ENCODE assay signal across 14 cellular contexts in the genomic region with DNA sequence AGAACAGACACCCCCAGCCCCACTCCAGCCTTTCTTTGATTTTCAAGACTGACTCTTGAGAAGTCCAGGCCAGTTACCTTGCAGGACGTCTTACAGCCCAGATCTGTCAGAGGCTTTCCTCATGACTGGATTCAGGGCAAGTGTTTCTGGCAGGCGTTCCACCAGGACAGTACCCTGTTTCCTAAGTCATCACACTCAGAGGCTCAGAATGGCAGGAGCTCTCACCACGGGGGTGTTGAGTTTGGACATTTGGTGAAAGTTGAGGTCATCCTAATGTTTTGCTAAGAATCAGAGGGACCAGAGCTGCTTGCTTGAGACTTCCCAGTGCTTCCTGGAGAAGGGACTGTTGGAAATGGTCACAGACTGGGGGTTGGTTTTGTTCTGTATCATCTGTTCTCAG. TPM values are rescaled to one million over a fixed set of nuclear protein-coding genes. Genes with fewer than 3 reads are reported as not detected.
DNase-seq lines count a peak whose midpoint lies in the region; ATAC-seq, FAIRE-seq and TF ChIP-seq lines count a peak whose summit lies in the region.
"Had no signal": no experiment of that assay in that cellular context is flagged by ENCODE, and none has a peak within 500 bp of the region (broad histone marks: within the 10 kb centered on the region; RNA-seq: fewer than 3 reads in every experiment).

No MANE protein-coding gene starts in this region.

- POLR2A ChIA-PET in CD4-positive, alpha-beta T cell (lab: Charles Lee) = no interaction called here
- POLR2A ChIA-PET in GM12878 (lab: Charles Lee) = interaction anchor here (0.6 kb wide), 1 partner anchor 17 kb away, joined by 3 read pairs; no protein-coding TSS in a partner anchor
- POLR2A ChIA-PET in naive thymus-derived CD4-positive, alpha-beta T cell (lab: Charles Lee) = interaction anchor here (0.8 kb wide), 1 partner anchor 11 kb away, joined by 3 read pairs; no protein-coding TSS in a partner anchor

- SMC1A ChIA-PET in GM12878 (lab: Charles Lee; ENCODE audit: uncharacterized antibody, unreplicated experiment) = interaction anchor here (0.9 to 1.3 kb wide), 3 partner anchors 20 to 39 kb away, joined by 3 read pairs; no protein-coding TSS in a partner anchor

- CTCF ChIA-PET in CD4-positive, alpha-beta T cell (lab: Charles Lee) = interaction anchor here (1.4 kb wide), 1 partner anchor 36 kb away, joined by 3 read pairs; no protein-coding TSS in a partner anchor
- CTCF ChIA-PET in GM12878 (lab: Yijun Ruan, JAX) = interaction anchor here (1.9 kb wide), 1 partner anchor 40 kb away, joined by 9 read pairs; no protein-coding TSS in a partner anchor
- CTCF ChIA-PET in naive thymus-derived CD4-positive, alpha-beta T cell (lab: Charles Lee) = no interaction called here

- no peaks in the 10 kb centered on the region for H3K27me3 ChIP-seq in CD4-positive, alpha-beta T cell (ENCODE audit: control insufficient read depth, insufficient read depth, low read length)
- H3K27me3 ChIP-seq in GM23338 (ENCODE audit: insufficient read depth) = no peaks in the 10 kb centered on the region
- H3K27me3 ChIP-seq in GM12878 (replicated peaks in 1 of 2; ENCODE audit: control insufficient read depth in 2 of 2, insufficient read depth in 2 of 2, low read length in 1 of 2) = no peaks in the 10 kb centered on the region
- no peaks in the 10 kb centered on the region for H3K27me3 ChIP-seq in naive thymus-derived CD4-positive, alpha-beta T cell (ENCODE audit: control insufficient read depth in 2 of 2, insufficient read depth in 2 of 2, low read length in 2 of 2)
- H3K27me3 ChIP-seq in brain microvascular endothelial cell (replicated peaks) = no peaks in the 10 kb centered on the region
- H3K27me3 ChIP-seq: upper lobe of left lung had no signal

- H3K4me1 Mint-ChIP-seq in CD4-positive, alpha-beta T cell (ENCODE audit: low read depth) = peaks cover 56% of the 10 kb centered on the region
- peaks cover 45% of the 10 kb centered on the region for H3K4me1 Mint-ChIP-seq in GM23338
- peaks cover 28 to 76% (median 64%) of the 10 kb centered on the region in 7 donors for H3K4me1 Mint-ChIP-seq in naive thymus-derived CD4-positive, alpha-beta T cell
- H3K4me1 Mint-ChIP-seq: brain had no signal

- H3K4me1 ChIP-seq in GM23338 (ENCODE audit: insufficient read depth) = peaks cover 41% of the 10 kb centered on the region
- peaks cover 26% of the 10 kb centered on the region for H3K4me1 ChIP-seq in GM12878 (ENCODE audit: control insufficient read depth, insufficient read depth, low read length)
- H3K4me1 ChIP-seq in naive thymus-derived CD4-positive, alpha-beta T cell (ENCODE audit: control insufficient read depth in 2 of 2, insufficient read depth in 2 of 2, low read length in 2 of 2) = peaks cover 0 to 4% of the 10 kb centered on the region in 2 donors
- H3K4me1 ChIP-seq in kidney (ENCODE audit: control insufficient read depth in 1 of 2, insufficient read depth in 1 of 2, low read depth in 1 of 2, low read length in 2 of 2) = peaks cover 0 to 5% of the 10 kb centered on the region in 2 donors

- H3K36me3 ChIP-seq in GM23338 (ENCODE audit: insufficient read depth) = no peaks in the 10 kb centered on the region
- H3K36me3 ChIP-seq in GM12878 (ENCODE audit: control insufficient read depth in 2 of 2, insufficient read depth in 2 of 2, low read length in 1 of 2) = peaks cover 20 to 31% of the 10 kb centered on the region in 2 experiments
- no peaks in the 10 kb centered on the region for H3K36me3 ChIP-seq in naive thymus-derived CD4-positive, alpha-beta T cell (ENCODE audit: control insufficient read depth in 2 of 3, insufficient read depth in 3 of 3, low read length in 3 of 3)
- no peaks in the 10 kb centered on the region for H3K36me3 ChIP-seq in kidney (ENCODE audit: control insufficient read depth in 1 of 2, insufficient read depth in 2 of 2, low read length in 2 of 2)
- H3K36me3 ChIP-seq in brain microvascular endothelial cell (replicated peaks) = no peaks in the 10 kb centered on the region
- H3K36me3 ChIP-seq: upper lobe of left lung had no signal

- H3K27ac Mint-ChIP-seq in CD4-positive, alpha-beta T cell = peak overlapping the region; percentile 58
- peak overlapping the region; percentile 90 for H3K27ac Mint-ChIP-seq in GM23338
- peak overlapping the region in 7 of 9 donors; percentile 12 to 72 (median 49) for H3K27ac Mint-ChIP-seq in naive thymus-derived CD4-positive, alpha-beta T cell
- H3K27ac Mint-ChIP-seq: activated T-helper 17 cell treated with anti-CD3 and anti-CD28 coated beads, Interleukin-2, amount 50 U/mL, for 72 hours; brain had no signal

- H3K9me3 Mint-ChIP-seq in CD4-positive, alpha-beta T cell = no peaks in the 10 kb centered on the region
- no peaks in the 10 kb centered on the region for H3K9me3 Mint-ChIP-seq in GM23338
- no peaks in the 10 kb centered on the region for H3K9me3 Mint-ChIP-seq in naive thymus-derived CD4-positive, alpha-beta T cell
- H3K9me3 Mint-ChIP-seq: activated T-helper 17 cell treated with anti-CD3 and anti-CD28 coated beads, Interleukin-2, amount 50 U/mL, for 72 hours had no signal

- no peaks in the 10 kb centered on the region for H3K27me3 Mint-ChIP-seq in CD4-positive, alpha-beta T cell
- H3K27me3 Mint-ChIP-seq in GM23338 (ENCODE audit: insufficient read depth, low read depth, poor library complexity) = peaks cover 11% of the 10 kb centered on the region
- no peaks in the 10 kb centered on the region for H3K27me3 Mint-ChIP-seq in naive thymus-derived CD4-positive, alpha-beta T cell
- H3K27me3 Mint-ChIP-seq: activated T-helper 17 cell treated with anti-CD3 and anti-CD28 coated beads, Interleukin-2, amount 50 U/mL, for 72 hours had no signal

- H3F3A ChIP-seq in GM23338 (replicated peaks; ENCODE audit: low read depth) = peaks cover 5% of the 10 kb centered on the region; the same call in 1 of the 2 replicates

- no peak overlapping the region for H3K4me3 Mint-ChIP-seq in CD4-positive, alpha-beta T cell
- H3K4me3 Mint-ChIP-seq in GM23338 = no peak overlapping the region
- no peak overlapping the region for H3K4me3 Mint-ChIP-seq in naive thymus-derived CD4-positive, alpha-beta T cell
- H3K4me3 Mint-ChIP-seq: activated T-helper 17 cell treated with anti-CD3 and anti-CD28 coated beads, Interleukin-2, amount 50 U/mL, for 72 hours; brain had no signal

- peaks cover 52% of the 10 kb centered on the region for H3K36me3 Mint-ChIP-seq in CD4-positive, alpha-beta T cell (ENCODE audit: low read depth)
- H3K36me3 Mint-ChIP-seq in GM23338 (ENCODE audit: low read depth) = peaks cover 3% of the 10 kb centered on the region; the same call in 1 of the 3 replicates
- peaks cover 1 to 22% (median 10%) of the 10 kb centered on the region in 5 donors for H3K36me3 Mint-ChIP-seq in naive thymus-derived CD4-positive, alpha-beta T cell
- H3K36me3 Mint-ChIP-seq: brain had no signal

- WGBS in GM12878 (ENCODE audit: insufficient coverage, insufficient replicate concordance, low lambda C conversion rate, missing lambda C conversion rate) = 98% methylated on average over 3 of the region's 3 CpGs

- peak overlapping the region; percentile 6; the same call in 1 of the 2 replicates for H3K4me2 ChIP-seq in GM23338
- H3K4me2 ChIP-seq in GM12878 (ENCODE audit: control insufficient read depth, insufficient read depth) = peak overlapping the region; percentile 14; the same call in 1 of the 2 replicates

- no peak overlapping the region for H3K27ac ChIP-seq in CD4-positive, alpha-beta T cell (ENCODE audit: low read depth, low read length)
- peak overlapping the region; percentile 60 for H3K27ac ChIP-seq in GM23338 (ENCODE audit: low read depth)
- peak overlapping the region; percentile 30; the same call in 1 of the 2 replicates for H3K27ac ChIP-seq in GM12878 (ENCODE audit: control insufficient read depth, insufficient read depth)
- H3K27ac ChIP-seq in naive thymus-derived CD4-positive, alpha-beta T cell (ENCODE audit: low read depth, low read length) = no peak overlapping the region
- no peak overlapping the region for H3K27ac ChIP-seq in kidney (ENCODE audit: low read depth in 2 of 2, low read length in 2 of 2)
- no peak overlapping the region for H3K27ac ChIP-seq in brain microvascular endothelial cell
- H3K27ac ChIP-seq: C4-2B, upper lobe of left lung had no signal

- no peak for ATAC-seq in CD4-positive, alpha-beta T cell (ENCODE audit: poor library complexity)
- no peak for ATAC-seq in GM23338
- no peak for ATAC-seq in GM12878
- no peak for ATAC-seq in naive thymus-derived CD4-positive, alpha-beta T cell
- no peak for ATAC-seq in GM18502 (IDR thresholded peaks at IDR 0.05; ENCODE audit: poor library complexity, unreplicated experiment)
- ATAC-seq: activated T-helper 17 cell treated with anti-CD3 and anti-CD28 coated beads, Interleukin-2, amount 50 U/mL, for 72 hours had no signal

- DNase-seq in CD4-positive, alpha-beta T cell = no peak
- DNase-seq in GM23338 (ENCODE audit: low spot score) = no peak
- no peak for DNase-seq in GM12878 (ENCODE audit: low read depth, low spot score)
- DNase-seq in naive thymus-derived CD4-positive, alpha-beta T cell = no peak
- DNase-seq in kidney = no peak
- no peak for DNase-seq in brain microvascular endothelial cell
- DNase-seq: kidney glomerular epithelial cell; NCI-H526; stimulated activated CD4-positive, alpha-beta T cell treated with anti-CD3 and anti-CD28 coated beads, Interleukin-2, amount 100 ng/mL, for 24 hours; upper lobe of left lung had no signal

- RAD21 ChIA-PET in GM12878 (lab: Charles Lee; ENCODE audit: unreplicated experiment) = interaction anchor here (1.0 kb wide), 1 partner anchor 39 kb away, joined by 4 read pairs; no protein-coding TSS in a partner anchor

- no peak for TF ChIP-seq CTCF in CD4-positive, alpha-beta T cell (IDR thresholded peaks at IDR 0.05)
- no peak for TF ChIP-seq CTCF in GM23338 (conservative IDR thresholded peaks at IDR 0.05; ENCODE audit: low read depth in 2 of 2)
- TF ChIP-seq CTCF in GM12878 (IDR thresholded peaks at IDR 0.05 in 2 of 3, conservative IDR thresholded peaks at IDR 0.05 in 1 of 3; ENCODE audit: control insufficient read depth in 2 of 3, extremely low read depth in 1 of 3, insufficient read depth in 1 of 3, low read depth in 3 of 3, low read length in 3 of 3) = no peak
- no peak for TF ChIP-seq CTCF in kidney (IDR thresholded peaks at IDR 0.05; ENCODE audit: borderline replicate concordance, extremely low read depth, insufficient read depth)
- no peak for TF ChIP-seq CTCF in brain microvascular endothelial cell (IDR thresholded peaks at IDR 0.05; ENCODE audit: low read depth, low read length, missing control alignments)

- H3K9ac ChIP-seq in GM12878 (ENCODE audit: control insufficient read depth, insufficient read depth, low read length) (no peak overlapping the region), kidney (ENCODE audit: low read length in 2 of 2) (no peak overlapping the region)

- FAIRE-seq in GM12878 (lab: Jason Lieb, UNC) = no peak
- no peak for FAIRE-seq in kidney (lab: Jason Lieb, UNC)

- H3K4me3 ChIP-seq in GM23338 (no peak overlapping the region), GM12878 (no peak overlapping the region), kidney (ENCODE audit: low read length in 2 of 2) (no peak overlapping the region), brain microvascular endothelial cell (ENCODE audit: low read depth, low read length) (no peak overlapping the region)
- H3K4me3 ChIP-seq in naive thymus-derived CD4-positive, alpha-beta T cell (ENCODE audit: low read length) = no peak overlapping the region
- H3K4me3 ChIP-seq: upper lobe of left lung had no signal

- TF ChIP-seq RAD21 in GM12878 (IDR thresholded peaks at IDR 0.05; ENCODE audit: insufficient read depth, low read depth, low read length) = no peak

- no TSS peak for BruUV-seq in GM12878 (replicated peaks; lab: Mats Ljungman, UMichigan)

- no peak for TF ChIP-seq EP300 in GM12878 (IDR thresholded peaks at IDR 0.05; ENCODE audit: borderline replicate concordance in 1 of 2, control insufficient read depth in 1 of 2, low read depth in 2 of 2, low read length in 2 of 2)

- H4K20me1 ChIP-seq in GM23338 (replicated peaks; ENCODE audit: insufficient read depth) = no peaks in the 10 kb centered on the region
- H4K20me1 ChIP-seq in GM12878 (ENCODE audit: control insufficient read depth, insufficient read depth) = no peaks in the 10 kb centered on the region

- H2AFZ ChIP-seq in GM23338 = no peak overlapping the region
- no peak overlapping the region for H2AFZ ChIP-seq in GM12878 (ENCODE audit: control insufficient read depth, low read depth, low read length)

- TF ChIP-seq POLR2A in GM12878 (IDR thresholded peaks at IDR 0.05; ENCODE audit: low read depth, low read length) = no peak

- intact Hi-C loops in CD4-positive, alpha-beta T cell (cut with DNase I, micrococcal nuclease) = no loop called here
- intact Hi-C loops in GM12878 (cut with micrococcal nuclease; ENCODE audit: unreplicated experiment) (no loop called here), kidney (cut with DNase I) (no loop called here)
- intact Hi-C loops in naive thymus-derived CD4-positive, alpha-beta T cell (cut with micrococcal nuclease) = no loop called here

- H3K79me2 ChIP-seq in GM23338 (replicated peaks; ENCODE audit: insufficient read depth) (no peaks in the 10 kb centered on the region), GM12878 (ENCODE audit: control insufficient read depth, insufficient read depth, low read length) (peaks cover 82% of the 10 kb centered on the region)

- no peaks in the 10 kb centered on the region for H3K9me3 ChIP-seq in CD4-positive, alpha-beta T cell (ENCODE audit: control insufficient read depth, low read length)
- H3K9me3 ChIP-seq in GM12878 (replicated peaks; ENCODE audit: control insufficient read depth, insufficient read depth, low read length) = no peaks in the 10 kb centered on the region
- H3K9me3 ChIP-seq in naive thymus-derived CD4-positive, alpha-beta T cell (ENCODE audit: control insufficient read depth in 2 of 3, low read length in 3 of 3) = no peaks in the 10 kb centered on the region
- no peaks in the 10 kb centered on the region for H3K9me3 ChIP-seq in kidney (ENCODE audit: control insufficient read depth in 1 of 2, low read length in 2 of 2)
- H3K9me3 ChIP-seq: upper lobe of left lung had no signal

- in situ Hi-C loops in GM12878 (cut with MboI) (no loop called here), brain microvascular endothelial cell (cut with HindIII; ENCODE audit: low pct_ligation_motif_present, low sequenced_read_pairs) (no loop called here)

- no peaks in the 10 kb centered on the region for H3K9me2 ChIP-seq in GM23338 (ENCODE audit: insufficient read depth)

RNA-seq across cellular contexts. Expression of gene NRROS, which starts 9.4 kb away (rescaled TPM):
- 1 to 10 TPM; 7.4 to 8.4 TPM for total RNA-seq in CD4-positive, alpha-beta T cell
- 5.9 and 8.5 TPM in 2 replicates for total RNA-seq in GM23338 (2014; rRNA removed; shearing (Covaris generic))
- polyA plus RNA-seq in GM23338 (2016; fragmentation: Nextera tagmentation; extraction: Ambion mirVana) = 1.2 and 2.3 TPM in 2 replicates
- total RNA-seq in GM12878 (2013; cell fraction: nucleolus; rRNA removed) = 70.0 and 72.5 TPM in 2 replicates
- 18.5 and 24.1 TPM in 2 replicates for total RNA-seq in GM12878 (2014; rRNA removed)
- total RNA-seq in GM12878 (2014; rRNA removed; fragmentation: Illumina TruSeq; extraction: Trizol) = 5.4 and 6.8 TPM in 2 replicates
- total RNA-seq in GM12878 (2021) = 42.2 and 44.0 TPM in 2 replicates
- polyA plus RNA-seq in GM12878 (2011; ENCODE audit: low read depth) = 10.4 TPM
- polyA plus RNA-seq in GM12878 (2011; rRNA removed) = 4.2 and 14.0 TPM in 2 replicates
- 12.0 and 13.3 TPM in 2 replicates for polyA plus RNA-seq in GM12878 (2011; cell fraction: cytosol; rRNA removed)
- 33.2 and 39.5 TPM in 2 replicates for polyA plus RNA-seq in GM12878 (2011; cell fraction: nucleus; rRNA removed)
- polyA plus RNA-seq in GM12878 (2012) = 23.8 and 29.3 TPM in 2 replicates
- 5.1 and 12.8 TPM in 2 replicates for polyA plus RNA-seq in GM12878 (2014; fragmentation: Illumina TruSeq; extraction: Trizol)
- polyA plus RNA-seq in GM12878 (2014; fragmentation: Nextera tagmentation; extraction: Ambion mirVana) = under 1 TPM; 0.35 TPM
- 25.2 and 26.8 TPM in 2 replicates for polyA plus RNA-seq in GM12878 (2014; rRNA removed)
- polyA plus RNA-seq in GM12878 (2016; fragmentation: Nextera tagmentation; extraction: Ambion mirVana) = 10 to 100 TPM in 1 of 2 experiments, 1 to 10 TPM in 1; 7.8 to 12.4 TPM
- polyA minus RNA-seq in GM12878 (2011; rRNA and poly(A)+ RNA removed) = 13.3 and 21.8 TPM in 2 replicates
- polyA minus RNA-seq in GM12878 (2011; cell fraction: cytosol; rRNA and poly(A)+ RNA removed) = 6.9 and 9.0 TPM in 2 replicates
- polyA minus RNA-seq in GM12878 (2011; cell fraction: nucleus; rRNA and poly(A)+ RNA removed) = 9.7 and 20.3 TPM in 2 replicates
- 10 to 100 TPM in 4 of 5 experiments, 1 to 10 TPM in 1; 9.8 to 53.3 (median 14.2) TPM for total RNA-seq in naive thymus-derived CD4-positive, alpha-beta T cell
- 1 to 10 TPM; 1.3 to 4.3 TPM for polyA plus RNA-seq in naive thymus-derived CD4-positive, alpha-beta T cell
- total RNA-seq in kidney = 11.6 TPM
- polyA plus RNA-seq in kidney (ENCODE audit: insufficient read depth, low read depth, low replicate concordance) = 2.0 TPM

Comparison
In these comparisons a context has a peak if more than half of its experiments do, and no peak if none do; other contexts are left out.
1. H3K27ac ChIP-seq: peak in GM23338 (single experiment) and GM12878 (single experiment); none in CD4-positive, alpha-beta T cell (single experiment), naive thymus-derived CD4-positive, alpha-beta T cell (single experiment), kidney (0 of 2) and brain microvascular endothelial cell (single experiment).
2. Peak in every context shown above with its lines, with median percentiles within 50 percentile points of each other: H3K27ac Mint-ChIP-seq.